16 cellular contexts compared by ENCODE assay signal in the genomic region with DNA sequence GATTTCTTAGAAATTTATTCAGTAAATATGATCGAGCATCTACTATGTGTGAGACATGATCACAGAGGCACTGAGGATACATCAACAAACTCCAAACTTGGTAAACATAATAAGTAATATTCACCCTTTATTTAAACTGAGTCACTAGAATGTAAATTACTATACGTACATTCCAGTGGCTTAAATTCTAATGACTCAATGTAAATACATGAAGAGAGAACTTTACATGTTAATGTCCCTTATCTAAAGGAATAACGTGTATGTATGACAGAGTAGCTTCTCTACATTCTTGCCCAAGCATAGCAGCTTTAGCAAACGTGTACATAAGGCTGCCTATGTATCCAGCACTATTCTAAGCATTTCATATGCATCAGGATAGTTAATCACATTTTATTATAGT.
DNase-seq lines count a peak whose midpoint lies in the region; ATAC-seq and TF ChIP-seq lines count a peak whose summit lies in the region.
"Had no signal": no experiment of that assay in that cellular context is flagged by ENCODE, and none has a peak within 500 bp of the region (broad histone marks: within the 10 kb centered on the region; RNA-seq: fewer than 3 reads in every experiment).

No MANE protein-coding gene starts in this region.

- DNase-seq in ELR (ENCODE audit: low read depth) (peak; percentile 49), OCI-LY7 (ENCODE audit: low spot score) (no peak), foreskin keratinocyte (peak; percentile 53 to 55), NCI-H2107 (lab: John Stamatoyannopoulos, UW) (no peak), NCI-H526 treated with DMSO at 0.1 percent for 48 hours (lab: John Stamatoyannopoulos, UW) (no peak), dermis blood vessel endothelial cell (no peak)
- no peak for DNase-seq in activated CD4-positive, CD25-positive, alpha-beta regulatory T cell (lab: John Stamatoyannopoulos, UW)
- DNase-seq: CD8-positive, alpha-beta T cell; COR-L47; DMS153; DMS79 treated with DMSO at 0.1 percent for 48 hours; EL; GDM1 had no signal

- POLR2A ChIA-PET in OCI-LY7 (lab: Charles Lee): interaction anchor here (1.0 kb wide), 2 partner anchors 8 to 12 kb away, joined by 3 to 4 read pairs; no protein-coding TSS in a partner anchor

- H3K4me2 ChIP-seq in OCI-LY7 (ENCODE audit: low read length) (no peak overlapping the region), SU-DHL-6 (ENCODE audit: low read depth, low read length, poor library complexity, severe bottlenecking) (no peak overlapping the region)

- H3K27me3 ChIP-seq in SU-DHL-6 (ENCODE audit: low read length) (no peaks in the 10 kb centered on the region), foreskin keratinocyte (no peaks in the 10 kb centered on the region)

- H2AFZ ChIP-seq in OCI-LY7 (ENCODE audit: low read length): peak overlapping the region; percentile 72; the same call in 1 of the 2 replicates
- peak overlapping the region; percentile 80 for H2AFZ ChIP-seq in SU-DHL-6 (ENCODE audit: low read depth, low read length, severe bottlenecking)

- H3K36me3 ChIP-seq in OCI-LY7 (ENCODE audit: insufficient read depth, low read length) (no peaks in the 10 kb centered on the region), SU-DHL-6 (ENCODE audit: low read length) (no peaks in the 10 kb centered on the region)
- H3K36me3 ChIP-seq: HAP-1 had no signal

- H3K4me1 ChIP-seq in OCI-LY7 (ENCODE audit: insufficient read depth, low read length, poor library complexity, severe bottlenecking): no peaks in the 10 kb centered on the region
- H3K4me1 ChIP-seq in foreskin keratinocyte: peaks cover 9% of the 10 kb centered on the region
- H3K4me1 ChIP-seq: HAP-1 had no signal

- no peak overlapping the region for H3K9ac ChIP-seq in SU-DHL-6 (ENCODE audit: low read length)

- H3F3A ChIP-seq in SU-DHL-6 (ENCODE audit: insufficient read depth): no peaks in the 10 kb centered on the region

- intact Hi-C loops in OCI-LY7 (cut with micrococcal nuclease; ENCODE audit: unreplicated experiment): no loop called here

- ATAC-seq in foreskin keratinocyte: peak; percentile 68
- ATAC-seq: CD8-positive, alpha-beta T cell had no signal

- CTCF ChIA-PET in OCI-LY7 (lab: Charles Lee; ENCODE audit: unreplicated experiment): no interaction called here

- no peaks in the 10 kb centered on the region for H4K20me1 ChIP-seq in OCI-LY7 (ENCODE audit: insufficient read depth, low read length)
- no peaks in the 10 kb centered on the region for H4K20me1 ChIP-seq in SU-DHL-6 (ENCODE audit: low read depth, low read length)

- no TSS peak for BruUV-seq in OCI-LY7 (replicated peaks; lab: Mats Ljungman, UMichigan)

- TF ChIP-seq CTCF in OCI-LY7 (conservative IDR thresholded peaks at IDR 0.05; ENCODE audit: low read length): no peak
- TF ChIP-seq CTCF in SU-DHL-6 (IDR thresholded peaks at IDR 0.05; ENCODE audit: insufficient read depth, low read length, poor library complexity, severe bottlenecking): no peak
- no peak for TF ChIP-seq CTCF in foreskin keratinocyte (conservative IDR thresholded peaks at IDR 0.05)

- H3K9me3 ChIP-seq in OCI-LY7 (ENCODE audit: low read length): 0 out of 2 replicates have a peak, but pooled peaks cover 4% of the 10 kb centered on the region
- no peaks in the 10 kb centered on the region for H3K9me3 ChIP-seq in SU-DHL-6 (ENCODE audit: insufficient read depth, low read length)
- H3K9me3 ChIP-seq: HAP-1 had no signal

- H3K79me2 ChIP-seq in OCI-LY7 (ENCODE audit: insufficient read depth, low read depth, low read length): no peaks in the 10 kb centered on the region
- H3K79me2 ChIP-seq in SU-DHL-6 (ENCODE audit: insufficient read depth, low read length): no peaks in the 10 kb centered on the region

- H3K9me2 ChIP-seq in OCI-LY7 (ENCODE audit: insufficient read depth, low read length) (0 out of 2 replicates have a peak, but pooled peaks cover 4% of the 10 kb centered on the region), SU-DHL-6 (replicated peaks; ENCODE audit: insufficient read depth, low read length) (no peaks in the 10 kb centered on the region)

- H3K4me3 ChIP-seq in OCI-LY7 (ENCODE audit: low read depth, low read length, poor library complexity, severe bottlenecking) (no peak overlapping the region), SU-DHL-6 (ENCODE audit: insufficient read depth, low read length, poor library complexity, severe bottlenecking) (no peak overlapping the region)
- H3K4me3 ChIP-seq: HAP-1 had no signal

- H3K27ac ChIP-seq in OCI-LY7 (ENCODE audit: low read depth, low read length, poor library complexity, severe bottlenecking) (no peak overlapping the region), SU-DHL-6 (ENCODE audit: low read depth, low read length) (no peak overlapping the region), foreskin keratinocyte (no peak overlapping the region)
- H3K27ac ChIP-seq: 22Rv1 had no signal

Comparison
In these comparisons a context has a peak if more than half of its experiments do, and no peak if none do; other contexts are left out.
1. DNase-seq: peak in ELR (single experiment) and foreskin keratinocyte (2 of 2); none in OCI-LY7 (single experiment), NCI-H2107 (single experiment), activated CD4-positive, CD25-positive, alpha-beta regulatory T cell (0 of 4), NCI-H526 treated with DMSO at 0.1 percent for 48 hours (single experiment) and dermis blood vessel endothelial cell (single experiment).